Comparison of ENCODE assay signal across 1 cellular context in the genomic region with DNA sequence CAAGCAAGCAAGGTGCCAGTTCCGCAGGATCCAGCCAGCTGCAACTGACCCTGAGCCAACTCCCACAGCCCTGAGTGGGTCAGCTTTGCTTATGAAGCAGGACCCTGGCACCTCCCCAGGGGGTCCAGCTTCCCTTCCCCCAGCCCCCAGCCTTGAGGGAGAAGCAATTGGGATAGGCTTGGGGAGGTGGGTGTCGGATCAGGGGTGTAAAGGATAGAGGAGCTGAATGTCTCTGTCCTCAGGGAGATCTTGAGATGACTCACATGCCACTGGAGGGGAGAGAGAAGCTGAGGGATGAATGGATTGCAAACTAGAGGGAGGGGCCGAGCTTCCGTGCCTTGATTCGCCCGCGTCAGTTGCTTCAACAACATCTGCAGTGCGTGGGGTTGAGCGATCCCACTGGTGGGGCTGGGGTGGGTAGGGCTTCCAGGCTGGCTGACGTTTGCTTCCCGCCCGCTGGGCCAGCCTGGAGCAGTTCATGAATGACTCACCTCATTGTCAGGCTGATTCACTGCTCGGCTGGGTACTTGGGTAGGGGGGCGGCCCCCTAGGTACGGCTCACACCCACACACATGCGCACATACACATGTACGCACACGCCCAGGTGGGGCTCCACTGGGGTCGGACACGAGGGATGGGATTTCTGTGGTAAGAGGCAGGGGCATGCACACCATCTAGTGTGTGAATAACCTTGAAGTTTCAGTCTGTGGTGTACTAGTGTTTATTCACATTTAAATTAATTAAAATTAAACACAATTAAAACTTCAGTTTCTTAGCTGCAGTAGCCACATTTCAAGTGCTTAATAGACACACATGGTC.
TF ChIP-seq lines count a peak whose summit lies in the region.

No MANE protein-coding gene starts in this region.

TF ChIP-seq in HEK293, 187 proteins besides CTCF, POLR2A, EP300 and RAD21 (continued from another document and continues in another):
- 0 out of 2 replicates have a peak, but pooled peaks have one; percentile 78 for TF ChIP-seq ZSCAN5A (tag by site-specific recombination; IDR thresholded peaks at IDR 0.05)
- TF ChIP-seq KLF10 (tag by site-specific recombination; IDR thresholded peaks at IDR 0.05): peak; percentile 99
- TF ChIP-seq ZNF670 (tag by site-specific recombination; IDR thresholded peaks at IDR 0.05; ENCODE audit: low read depth): no peak
- no peak for TF ChIP-seq ZNF302 (tag by site-specific recombination; IDR thresholded peaks at IDR 0.05; ENCODE audit: low read depth)
- peak; percentile 98 for TF ChIP-seq PRDM10 (tag by site-specific recombination; IDR thresholded peaks at IDR 0.05)
- TF ChIP-seq ZBTB20 (tag by site-specific recombination; IDR thresholded peaks at IDR 0.05): peak; percentile 46; the same call in 1 of the 2 replicates
- TF ChIP-seq, protein P1, sequence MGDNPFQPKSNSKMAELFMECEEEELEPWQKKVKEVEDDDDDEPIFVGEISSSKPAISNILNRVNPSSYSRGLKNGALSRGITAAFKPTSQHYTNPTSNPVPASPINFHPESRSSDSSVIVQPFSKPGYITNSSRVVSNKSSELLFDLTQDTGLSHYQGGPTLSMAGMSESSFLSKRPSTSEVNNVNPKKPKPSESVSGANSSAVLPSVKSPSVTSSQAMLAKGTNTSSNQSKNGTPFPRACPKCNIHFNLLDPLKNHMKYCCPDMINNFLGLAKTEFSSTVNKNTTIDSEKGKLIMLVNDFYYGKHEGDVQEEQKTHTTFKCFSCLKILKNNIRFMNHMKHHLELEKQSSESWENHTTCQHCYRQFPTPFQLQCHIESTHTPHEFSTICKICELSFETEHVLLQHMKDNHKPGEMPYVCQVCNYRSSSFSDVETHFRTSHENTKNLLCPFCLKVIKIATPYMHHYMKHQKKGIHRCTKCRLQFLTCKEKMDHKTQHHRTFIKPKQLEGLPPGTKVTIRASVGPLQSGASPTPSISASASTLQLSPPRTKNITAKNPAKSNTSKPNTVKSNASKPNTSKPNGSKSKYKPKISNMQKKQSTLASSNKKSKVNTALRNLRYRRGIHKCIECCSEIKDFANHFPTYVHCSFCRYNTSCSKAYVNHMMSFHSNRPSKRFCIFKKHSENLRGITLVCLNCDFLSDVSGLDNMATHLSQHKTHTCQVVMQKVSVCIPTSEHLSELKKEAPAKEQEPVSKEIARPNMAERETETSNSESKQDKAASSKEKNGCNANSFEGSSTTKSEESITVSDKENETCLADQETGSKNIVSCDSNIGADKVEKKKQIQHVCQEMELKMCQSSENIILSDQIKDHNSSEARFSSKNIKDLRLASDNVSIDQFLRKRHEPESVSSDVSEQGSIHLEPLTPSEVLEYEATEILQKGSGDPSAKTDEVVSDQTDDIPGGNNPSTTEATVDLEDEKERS (tag by site-specific recombination; IDR thresholded peaks at IDR 0.05): no peak
- no peak for TF ChIP-seq ZNF248 (tag by site-specific recombination; IDR thresholded peaks at IDR 0.05)
- TF ChIP-seq INSM2 (tag by site-specific recombination; IDR thresholded peaks at IDR 0.05): peak; percentile 81
- TF ChIP-seq ZNF558 (tag by site-specific recombination; IDR thresholded peaks at IDR 0.05): no peak
- TF ChIP-seq ZNF785 (tag by site-specific recombination; IDR thresholded peaks at IDR 0.05): peak; percentile 78; the same call in 1 of the 2 replicates
- TF ChIP-seq ZNF423 (tag by site-specific recombination; IDR thresholded peaks at IDR 0.05): 0 out of 2 replicates have a peak, but pooled peaks have one; percentile 30
- TF ChIP-seq ZNF155 (tag by site-specific recombination; IDR thresholded peaks at IDR 0.05): no peak
- TF ChIP-seq GLI4 (tag by site-specific recombination; IDR thresholded peaks at IDR 0.05): no peak
- TF ChIP-seq ZFP37 (tag by site-specific recombination; IDR thresholded peaks at IDR 0.05): peak; percentile 15; the same call in 1 of the 2 replicates
- TF ChIP-seq ZBTB7A (tag by site-specific recombination; IDR thresholded peaks at IDR 0.05; ENCODE audit: low read depth): no peak
- TF ChIP-seq, protein P2, sequence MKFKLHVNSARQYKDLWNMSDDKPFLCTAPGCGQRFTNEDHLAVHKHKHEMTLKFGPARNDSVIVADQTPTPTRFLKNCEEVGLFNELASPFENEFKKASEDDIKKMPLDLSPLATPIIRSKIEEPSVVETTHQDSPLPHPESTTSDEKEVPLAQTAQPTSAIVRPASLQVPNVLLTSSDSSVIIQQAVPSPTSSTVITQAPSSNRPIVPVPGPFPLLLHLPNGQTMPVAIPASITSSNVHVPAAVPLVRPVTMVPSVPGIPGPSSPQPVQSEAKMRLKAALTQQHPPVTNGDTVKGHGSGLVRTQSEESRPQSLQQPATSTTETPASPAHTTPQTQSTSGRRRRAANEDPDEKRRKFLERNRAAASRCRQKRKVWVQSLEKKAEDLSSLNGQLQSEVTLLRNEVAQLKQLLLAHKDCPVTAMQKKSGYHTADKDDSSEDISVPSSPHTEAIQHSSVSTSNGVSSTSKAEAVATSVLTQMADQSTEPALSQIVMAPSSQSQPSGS (tag by site-specific recombination; IDR thresholded peaks at IDR 0.05; ENCODE audit: low read depth): peak; percentile 78; the same call in 1 of the 2 replicates
- TF ChIP-seq, protein P3, sequence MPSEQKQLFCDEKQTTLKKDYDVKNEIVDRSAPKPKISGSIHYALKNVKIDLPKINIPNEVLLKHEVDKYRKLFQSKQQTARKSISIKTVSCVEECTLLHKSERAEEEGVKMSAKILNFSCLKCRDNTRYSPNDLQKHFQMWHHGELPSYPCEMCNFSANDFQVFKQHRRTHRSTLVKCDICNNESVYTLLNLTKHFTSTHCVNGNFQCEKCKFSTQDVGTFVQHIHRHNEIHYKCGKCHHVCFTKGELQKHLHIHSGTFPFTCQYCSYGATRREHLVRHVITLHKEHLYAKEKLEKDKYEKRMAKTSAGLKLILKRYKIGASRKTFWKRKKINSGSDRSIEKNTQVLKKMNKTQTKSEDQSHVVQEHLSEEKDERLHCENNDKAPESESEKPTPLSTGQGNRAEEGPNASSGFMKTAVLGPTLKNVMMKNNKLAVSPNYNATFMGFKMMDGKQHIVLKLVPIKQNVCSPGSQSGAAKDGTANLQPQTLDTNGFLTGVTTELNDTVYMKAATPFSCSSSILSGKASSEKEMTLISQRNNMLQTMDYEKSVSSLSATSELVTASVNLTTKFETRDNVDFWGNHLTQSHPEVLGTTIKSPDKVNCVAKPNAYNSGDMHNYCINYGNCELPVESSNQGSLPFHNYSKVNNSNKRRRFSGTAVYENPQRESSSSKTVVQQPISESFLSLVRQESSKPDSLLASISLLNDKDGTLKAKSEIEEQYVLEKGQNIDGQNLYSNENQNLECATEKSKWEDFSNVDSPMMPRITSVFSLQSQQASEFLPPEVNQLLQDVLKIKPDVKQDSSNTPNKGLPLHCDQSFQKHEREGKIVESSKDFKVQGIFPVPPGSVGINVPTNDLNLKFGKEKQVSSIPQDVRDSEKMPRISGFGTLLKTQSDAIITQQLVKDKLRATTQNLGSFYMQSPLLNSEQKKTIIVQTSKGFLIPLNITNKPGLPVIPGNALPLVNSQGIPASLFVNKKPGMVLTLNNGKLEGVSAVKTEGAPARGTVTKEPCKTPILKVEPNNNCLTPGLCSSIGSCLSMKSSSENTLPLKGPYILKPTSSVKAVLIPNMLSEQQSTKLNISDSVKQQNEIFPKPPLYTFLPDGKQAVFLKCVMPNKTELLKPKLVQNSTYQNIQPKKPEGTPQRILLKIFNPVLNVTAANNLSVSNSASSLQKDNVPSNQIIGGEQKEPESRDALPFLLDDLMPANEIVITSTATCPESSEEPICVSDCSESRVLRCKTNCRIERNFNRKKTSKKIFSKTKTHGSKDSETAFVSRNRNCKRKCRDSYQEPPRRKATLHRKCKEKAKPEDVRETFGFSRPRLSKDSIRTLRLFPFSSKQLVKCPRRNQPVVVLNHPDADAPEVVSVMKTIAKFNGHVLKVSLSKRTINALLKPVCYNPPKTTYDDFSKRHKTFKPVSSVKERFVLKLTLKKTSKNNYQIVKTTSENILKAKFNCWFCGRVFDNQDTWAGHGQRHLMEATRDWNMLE (tag by site-specific recombination; conservative IDR thresholded peaks at IDR 0.05; ENCODE audit: low read depth): no peak
- peak; percentile 86 for TF ChIP-seq ZSCAN16 (tag by site-specific recombination; IDR thresholded peaks at IDR 0.05)
- no peak for TF ChIP-seq ZNF26 (tag by site-specific recombination; IDR thresholded peaks at IDR 0.05)
- TF ChIP-seq ZNF600 (tag by site-specific recombination; IDR thresholded peaks at IDR 0.05): peak; percentile 10; the same call in 1 of the 2 replicates
- no peak for TF ChIP-seq ZNF292 (tag by site-specific recombination; IDR thresholded peaks at IDR 0.05; ENCODE audit: borderline replicate concordance, low read depth)
- TF ChIP-seq ZNF621 (tag by site-specific recombination; IDR thresholded peaks at IDR 0.05): no peak
- TF ChIP-seq ZNF366 (tag by site-specific recombination; conservative IDR thresholded peaks at IDR 0.05): peak; percentile 89
- TF ChIP-seq ZNF174 (tag by site-specific recombination; IDR thresholded peaks at IDR 0.05): no peak
- no peak for TF ChIP-seq ZNF114 (tag by site-specific recombination; IDR thresholded peaks at IDR 0.05)
- TF ChIP-seq KLF1 (tag by site-specific recombination; IDR thresholded peaks at IDR 0.05): peak; percentile 92
- TF ChIP-seq GLIS1 (tag by site-specific recombination; IDR thresholded peaks at IDR 0.05): peak; percentile 99
- peak; percentile 90 for TF ChIP-seq ZNF629 (tag by site-specific recombination; IDR thresholded peaks at IDR 0.05)
- TF ChIP-seq GFI1B (tag by site-specific recombination; IDR thresholded peaks at IDR 0.05): no peak
- TF ChIP-seq SP2 (tag by site-specific recombination; IDR thresholded peaks at IDR 0.05): peak; percentile 89
- peak; percentile 77 for TF ChIP-seq OSR2 (tag by site-specific recombination; IDR thresholded peaks at IDR 0.05)
- TF ChIP-seq ZNF140 (tag by site-specific recombination; IDR thresholded peaks at IDR 0.05): no peak
